ENCODE assay signal across 8 cellular contexts in the genomic region with DNA sequence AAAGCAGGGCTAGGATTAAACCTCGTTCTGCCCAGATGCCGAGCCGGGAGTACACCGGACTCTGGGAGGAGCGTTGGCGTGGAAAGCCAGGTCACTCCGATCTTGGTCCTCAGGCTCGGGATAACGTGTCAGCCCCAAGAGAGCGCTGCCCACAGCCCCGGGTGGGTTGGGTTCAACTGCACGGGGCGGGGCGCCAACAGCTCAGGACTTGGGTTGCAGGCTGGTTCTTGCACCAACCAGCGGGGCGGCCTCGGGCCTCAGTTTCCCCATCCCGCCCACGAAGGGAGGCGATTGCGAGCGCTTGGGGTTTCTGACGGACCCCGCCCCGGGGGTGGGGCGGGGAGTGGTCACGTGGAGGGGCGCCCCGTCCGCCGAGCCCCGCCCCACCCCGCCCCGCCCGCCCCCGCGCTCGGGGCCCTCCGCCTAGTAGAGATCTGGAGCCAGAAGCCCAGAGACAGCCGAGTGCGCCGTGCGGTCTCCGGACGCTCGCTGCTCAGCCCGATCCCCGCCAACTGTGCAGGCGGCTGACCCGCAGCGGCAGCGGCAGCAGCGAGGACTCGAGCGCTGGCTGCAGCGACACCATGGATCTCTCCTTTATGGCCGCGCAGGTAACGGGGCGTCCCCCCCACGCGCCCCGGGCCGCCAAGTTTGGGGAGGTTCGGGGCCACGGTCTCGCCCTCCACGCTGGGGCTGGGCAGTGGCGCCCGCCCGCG. TPM values are rescaled to one million over a fixed set of nuclear protein-coding genes. Genes with fewer than 3 reads are reported as not detected.
DNase-seq lines count a peak whose midpoint lies in the region; ATAC-seq and TF ChIP-seq lines count a peak whose summit lies in the region.

Gene C14orf132, plus strand, starts transcription at position 443 of the 713 bp plus-strand sequence. Its CDS starts 139 bp downstream, at position 582.

- DNase-seq in EL (peak; percentile 74), HuH-7.5 (ENCODE audit: low spot score) (peak; percentile 26), choroid plexus epithelial cell (ENCODE audit: low read depth) (peak; percentile 62), left lobe of liver (ENCODE audit: low spot score) (peak; percentile 87)
- peak; percentile 30 for DNase-seq in activated CD4-positive, alpha-beta T cell treated with anti-CD3 and anti-CD28 coated beads for 1 hour
- peak; percentile 63 to 74 for DNase-seq in stimulated activated CD4-positive, alpha-beta T cell treated with anti-CD3 and anti-CD28 coated beads, Interleukin-2, amount 100 ng/mL, for 24 hours

- ATAC-seq in left lobe of liver (peak; percentile 95), GM18873 (IDR thresholded peaks at IDR 0.05; ENCODE audit: low FRiP score, unreplicated experiment) (no peak), GM18867 (IDR thresholded peaks at IDR 0.05; ENCODE audit: unreplicated experiment) (no peak)

- peak within 1 kb of the TSS; percentile 90 for H3K4me3 ChIP-seq in choroid plexus epithelial cell (ENCODE audit: low read depth, low read length)

- TF ChIP-seq CTCF in choroid plexus epithelial cell (conservative IDR thresholded peaks at IDR 0.05; ENCODE audit: low read depth, low read length): no peak

RNA-seq across cellular contexts. Expression of gene C14orf132, which starts in this region (rescaled TPM):
- 4.7 TPM for total RNA-seq in left lobe of liver

Comparison
In these comparisons a context has a peak if more than half of its experiments do, and no peak if none do; other contexts are left out.
1. DNase-seq: peak in every context shown above with its lines; median percentile 87 in left lobe of liver; 74 in EL; 68 in stimulated activated CD4-positive, alpha-beta T cell treated with anti-CD3 and anti-CD28 coated beads, Interleukin-2, amount 100 ng/mL, for 24 hours; 62 in choroid plexus epithelial cell; 30 in activated CD4-positive, alpha-beta T cell treated with anti-CD3 and anti-CD28 coated beads for 1 hour; 26 in HuH-7.5.